Comparison of ENCODE assay signal across 8 cellular contexts in the genomic region with DNA sequence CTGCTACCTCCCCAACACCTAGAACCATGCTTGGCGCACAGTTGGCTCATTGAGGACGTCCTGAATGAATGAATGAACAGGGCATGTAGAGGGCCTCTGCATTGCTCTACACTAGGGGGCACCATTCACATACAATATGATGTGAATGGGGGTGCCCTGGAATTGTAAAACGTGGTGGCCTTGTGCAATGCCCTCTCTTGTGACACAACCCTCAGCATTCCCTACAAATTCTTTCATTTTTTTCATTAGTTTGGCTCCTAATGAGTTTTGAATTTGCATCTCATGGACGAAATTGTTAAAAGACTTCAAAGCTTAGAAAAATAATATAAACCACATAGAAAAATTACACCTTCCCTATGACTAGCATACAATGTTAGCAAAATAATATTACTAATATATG. TPM values are rescaled to one million over a fixed set of nuclear protein-coding genes. Genes with fewer than 3 reads are reported as not detected.
DNase-seq lines count a peak whose midpoint lies in the region; ATAC-seq, FAIRE-seq and TF ChIP-seq lines count a peak whose summit lies in the region.

No MANE protein-coding gene starts in this region.

- intact Hi-C loops in activated CD4-positive, alpha-beta T cell treated with anti-CD3 and anti-CD28 coated beads, Interleukin-2, amount 10 ng/mL, durations not matched to agents 24 days and 14 days (cut with micrococcal nuclease): loop anchor here (10.0 kb wide), 1 partner anchor 631 kb away; no protein-coding TSS in a partner anchor
- intact Hi-C loops in colonic mucosa (cut with DNase I): no loop called here
- intact Hi-C loops in pancreas (cut with DNase I): no loop called here
- intact Hi-C loops in posterior cingulate gyrus (cut with DNase I): loop anchor here (10.0 kb wide), 1 partner anchor 631 kb away; no protein-coding TSS in a partner anchor

- peaks cover 3% of the 10 kb centered on the region for H3K4me1 Mint-ChIP-seq in activated CD4-positive, alpha-beta T cell treated with anti-CD3 and anti-CD28 coated beads, Interleukin-2, amount 10 ng/mL, durations not matched to agents 24 days and 14 days

- H3K9me3 ChIP-seq in colonic mucosa (no peaks in the 10 kb centered on the region), pancreas (no peaks in the 10 kb centered on the region)

- CTCF ChIA-PET in HEK293T (lab: Yijun Ruan, JAX): interaction anchor here (0.7 to 1.2 kb wide), 3 partner anchors 139 to 230 kb away, joined by 3 to 4 read pairs (median 4); no protein-coding TSS in a partner anchor

- no peak overlapping the region for H3K27ac Mint-ChIP-seq in activated CD4-positive, alpha-beta T cell treated with anti-CD3 and anti-CD28 coated beads, Interleukin-2, amount 10 ng/mL, durations not matched to agents 24 days and 14 days

- peak; percentile 56 for DNase-seq in activated CD4-positive, alpha-beta T cell treated with anti-CD3 and anti-CD28 coated beads, Interleukin-2, amount 10 ng/mL, durations not matched to agents 24 days and 14 days
- no peak for DNase-seq in activated CD4-positive, alpha-beta T cell treated with anti-CD3 and anti-CD28 coated beads for 1 hour
- peak; percentile 25 for DNase-seq in HEK293T (ENCODE audit: extremely low spot score)
- DNase-seq in NCI-H460 (ENCODE audit: extremely low read depth, low read depth): peak; percentile 53
- DNase-seq in colonic mucosa: peak; percentile 43
- DNase-seq in pancreas: peak in 3 of 6 donors; percentile 9 to 25 (median 15)
- no peak for DNase-seq in activated gamma-delta T cell treated with Interleukin-2 at 50 U/mL for 16 hours
- DNase-seq in posterior cingulate gyrus: no peak

- 43 to 52% methylated on average over 4 of the region's 4 CpGs for WGBS in pancreas, 2 donors

- no peaks in the 10 kb centered on the region for H3K27me3 Mint-ChIP-seq in activated CD4-positive, alpha-beta T cell treated with anti-CD3 and anti-CD28 coated beads, Interleukin-2, amount 10 ng/mL, durations not matched to agents 24 days and 14 days

- no peaks in the 10 kb centered on the region for H3K4me1 ChIP-seq in colonic mucosa
- H3K4me1 ChIP-seq in pancreas: peaks cover 0 to 5% (median 0%) of the 10 kb centered on the region in 3 donors

- POLR2A ChIA-PET in HEK293T (lab: Yijun Ruan, JAX): no interaction called here

- no peaks in the 10 kb centered on the region for H3K27me3 ChIP-seq in colonic mucosa
- no peaks in the 10 kb centered on the region for H3K27me3 ChIP-seq in pancreas

- H3K36me3 Mint-ChIP-seq in activated CD4-positive, alpha-beta T cell treated with anti-CD3 and anti-CD28 coated beads, Interleukin-2, amount 10 ng/mL, durations not matched to agents 24 days and 14 days (ENCODE audit: low read depth): no peaks in the 10 kb centered on the region

- FAIRE-seq in pancreas (lab: Jason Lieb, UNC): no peak

- H3K9me3 Mint-ChIP-seq in activated CD4-positive, alpha-beta T cell treated with anti-CD3 and anti-CD28 coated beads, Interleukin-2, amount 10 ng/mL, durations not matched to agents 24 days and 14 days: no peaks in the 10 kb centered on the region

- peak in 3 of 4 donors; percentile 51 to 62 (median 54) for ATAC-seq in pancreas

- no peak overlapping the region for H3K9ac ChIP-seq in colonic mucosa (ENCODE audit: low read depth in 2 of 2, low read length in 2 of 2)

- no peak overlapping the region for H3K27ac ChIP-seq in colonic mucosa
- H3K27ac ChIP-seq in pancreas: no peak overlapping the region

- H3K36me3 ChIP-seq in colonic mucosa: no peaks in the 10 kb centered on the region
- H3K36me3 ChIP-seq in pancreas: no peaks in the 10 kb centered on the region

- H3K4me3 Mint-ChIP-seq in activated CD4-positive, alpha-beta T cell treated with anti-CD3 and anti-CD28 coated beads, Interleukin-2, amount 10 ng/mL, durations not matched to agents 24 days and 14 days: no peak overlapping the region

- TF ChIP-seq CTCF in colonic mucosa (IDR thresholded peaks at IDR 0.05) (peak; percentile 26), pancreas (IDR thresholded peaks at IDR 0.05) (peak in 2 of 4 donors; percentile 9 to 15)

- no peak overlapping the region for H3K4me3 ChIP-seq in colonic mucosa
- H3K4me3 ChIP-seq in pancreas: no peak overlapping the region

TF ChIP-seq in HEK293T, 16 proteins besides CTCF, POLR2A, EP300 and RAD21:
- no peak for TF ChIP-seq FOXA1 (IDR thresholded peaks at IDR 0.05)
- no peak for TF ChIP-seq FOXK2 (IDR thresholded peaks at IDR 0.05)
- no peak for TF ChIP-seq SP1 (IDR thresholded peaks at IDR 0.05)
- no peak for TF ChIP-seq L3MBTL2 (conservative IDR thresholded peaks at IDR 0.05)
- no peak for TF ChIP-seq SUZ12 (IDR thresholded peaks at IDR 0.05)
- TF ChIP-seq CTBP1 (IDR thresholded peaks at IDR 0.05; ENCODE audit: borderline replicate concordance): no peak
- TF ChIP-seq, protein P1, sequence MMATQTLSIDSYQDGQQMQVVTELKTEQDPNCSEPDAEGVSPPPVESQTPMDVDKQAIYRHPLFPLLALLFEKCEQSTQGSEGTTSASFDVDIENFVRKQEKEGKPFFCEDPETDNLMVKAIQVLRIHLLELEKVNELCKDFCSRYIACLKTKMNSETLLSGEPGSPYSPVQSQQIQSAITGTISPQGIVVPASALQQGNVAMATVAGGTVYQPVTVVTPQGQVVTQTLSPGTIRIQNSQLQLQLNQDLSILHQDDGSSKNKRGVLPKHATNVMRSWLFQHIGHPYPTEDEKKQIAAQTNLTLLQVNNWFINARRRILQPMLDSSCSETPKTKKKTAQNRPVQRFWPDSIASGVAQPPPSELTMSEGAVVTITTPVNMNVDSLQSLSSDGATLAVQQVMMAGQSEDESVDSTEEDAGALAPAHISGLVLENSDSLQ (IDR thresholded peaks at IDR 0.05): no peak
- no peak for TF ChIP-seq TARDBP (IDR thresholded peaks at IDR 0.05)
- TF ChIP-seq NFRKB (IDR thresholded peaks at IDR 0.05): no peak
- no peak for TF ChIP-seq ELF4 (IDR thresholded peaks at IDR 0.05)
- no peak for TF ChIP-seq FOXM1 (IDR thresholded peaks at IDR 0.05; ENCODE audit: borderline replicate concordance)
- no peak for TF ChIP-seq ARNT (IDR thresholded peaks at IDR 0.05)
- no peak for TF ChIP-seq ZNF384 (IDR thresholded peaks at IDR 0.05)

RNA-seq across cellular contexts. Expression of a gene that starts 2.3 kb away (rescaled TPM):
- total RNA-seq in activated CD4-positive, alpha-beta T cell treated with anti-CD3 and anti-CD28 coated beads, Interleukin-2, amount 10 ng/mL, durations not matched to agents 24 days and 14 days: not detected in 2 replicates
- total RNA-seq in NCI-H460 (2014; rRNA removed; shearing (Covaris generic)): 1.5 and 1.8 TPM in 2 replicates
- 4.6 and 5.8 TPM in 2 replicates for polyA plus RNA-seq in NCI-H460 (2014; cell fraction: nucleus; rRNA removed)
- 1 to 10 TPM in 1 of 2 donors, under 1 TPM in 1; 0.37 to 1.9 TPM for total RNA-seq in colonic mucosa
- 1 to 10 TPM in 3 of 6 donors, under 1 TPM in 3; 0.08 to 3.8 (median 0.77) TPM for total RNA-seq in pancreas
- polyA plus RNA-seq in pancreas: under 1 TPM; 0.31 to 0.53 TPM

Comparison
In these comparisons a context has a peak if more than half of its experiments do, and no peak if none do; other contexts are left out.
1. DNase-seq: peak in activated CD4-positive, alpha-beta T cell treated with anti-CD3 and anti-CD28 coated beads, Interleukin-2, amount 10 ng/mL, durations not matched to agents 24 days and 14 days (single experiment), HEK293T (single experiment), NCI-H460 (single experiment) and colonic mucosa (single experiment); none in activated CD4-positive, alpha-beta T cell treated with anti-CD3 and anti-CD28 coated beads for 1 hour (single experiment), activated gamma-delta T cell treated with Interleukin-2 at 50 U/mL for 16 hours (single experiment) and posterior cingulate gyrus (0 of 10).
2. intact Hi-C loops: an anchor here in activated CD4-positive, alpha-beta T cell treated with anti-CD3 and anti-CD28 coated beads, Interleukin-2, amount 10 ng/mL, durations not matched to agents 24 days and 14 days (10.0 kb wide) and posterior cingulate gyrus (10.0 kb wide); none called in colonic mucosa and pancreas.